In the genomic region with DNA sequence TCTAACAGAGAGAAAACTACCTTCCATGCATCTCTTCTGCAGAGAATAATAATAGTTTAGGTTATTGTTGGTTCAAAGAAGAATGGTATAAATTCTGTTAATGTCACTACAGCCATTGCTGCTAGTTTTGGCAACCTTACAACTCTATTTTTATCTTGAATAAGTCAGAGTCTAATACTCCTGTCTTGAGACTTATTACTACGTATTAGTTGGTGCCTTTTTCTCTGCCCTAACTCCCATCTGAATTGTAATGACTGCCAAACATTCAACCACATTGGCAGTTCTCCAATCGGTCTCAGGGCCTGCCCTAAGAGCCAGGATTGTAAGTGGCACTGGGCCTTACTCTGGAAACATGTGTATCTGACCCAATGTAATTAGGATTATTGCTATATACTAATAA, we compare ENCODE assay signal across 24 cellular contexts.
A peak's percentile ranks its signal among the peaks of the same experiment; 100 is the strongest.
DNase-seq lines count a peak whose midpoint lies in the region; ATAC-seq and TF ChIP-seq lines count a peak whose summit lies in the region.
"Had no signal": no experiment of that assay in that cellular context is flagged by ENCODE, and none has a peak within 500 bp of the region (broad histone marks: within the 10 kb centered on the region; RNA-seq: fewer than 3 reads in every experiment).

No MANE protein-coding gene starts in this region.

- H3K4me3 ChIP-seq in gastrocnemius medialis, result no peak overlapping the region
- H3K4me3 ChIP-seq: BLaER1, colonic mucosa, SJSA1 had no signal

- DNase-seq in EL, result peak; percentile 11
- DNase-seq in NCI-H1105 (lab: John Stamatoyannopoulos, UW), result peak; percentile 24
- peak; percentile 41 for DNase-seq in fibroblast of peridontal ligament (ENCODE audit: extremely low read depth)
- DNase-seq in gastrocnemius medialis, result no peak
- no peak for DNase-seq in NCI-H2171 (lab: John Stamatoyannopoulos, UW)
- DNase-seq in activated CD4-positive, alpha-beta T cell treated with anti-CD3 and anti-CD28 coated beads, Interleukin-2, amount 50 U/mL, for 48 hours, result no peak
- no peak for DNase-seq in HuH-7.5 (ENCODE audit: low spot score)
- DNase-seq: activated CD4-positive, alpha-beta T cell treated with anti-CD3 and anti-CD28 coated beads for 36 hours; activated CD8-positive, alpha-beta memory T cell treated with anti-CD3 and anti-CD28 coated beads, Interleukin-2, amount 50 U/mL, for 48 hours; activated effector memory CD4-positive, alpha-beta T cell treated with anti-CD3 and anti-CD28 coated beads, Interleukin-2, amount 50 U/mL, for 16 hours; amniotic stem cell; colonic mucosa; KG1; NCI-H1092; NCI-H526 treated with DMSO at 0.1 percent for 48 hours; occipital lobe; OCI-M1; small intestine; stimulated activated CD4-positive, alpha-beta T cell treated with anti-CD3 and anti-CD28 coated beads, Interleukin-4, amount 100 ng/mL, for 4 hours; T-helper 9 cell had no signal

- no peaks in the 10 kb centered on the region for H3K36me3 ChIP-seq in gastrocnemius medialis
- H3K36me3 ChIP-seq: BLaER1, colonic mucosa, SJSA1 had no signal

- H3K27me3 ChIP-seq in gastrocnemius medialis, result no peaks in the 10 kb centered on the region
- H3K27me3 ChIP-seq: BLaER1, colonic mucosa, SJSA1 had no signal

- no peaks in the 10 kb centered on the region for H3K9me3 ChIP-seq in gastrocnemius medialis
- H3K9me3 ChIP-seq: BLaER1, colonic mucosa, SJSA1 had no signal

- no peak for TF ChIP-seq POLR2A in gastrocnemius medialis (IDR thresholded peaks at IDR 0.05)

- ATAC-seq in gastrocnemius medialis (peak in 1 of 2 donors; percentile 56), HG02571 (IDR thresholded peaks at IDR 0.05; ENCODE audit: unreplicated experiment) (no peak)
- ATAC-seq: activated CD4-positive, alpha-beta T cell treated with anti-CD3 and anti-CD28 coated beads for 36 hours; left lobe of liver had no signal

- TF ChIP-seq CTCF in gastrocnemius medialis (IDR thresholded peaks at IDR 0.05 in 4 of 5, conservative IDR thresholded peaks at IDR 0.05 in 1 of 5), result no peak

- H3K4me1 ChIP-seq in gastrocnemius medialis, result peaks cover 16 to 29% of the 10 kb centered on the region in 2 donors
- H3K4me1 ChIP-seq: BLaER1, colonic mucosa had no signal

- in situ Hi-C loops in gastrocnemius medialis (cut with MboI; ENCODE audit: low sequenced_read_pairs in 4 of 4), result loop anchor here in 1 of 4 donors (10.0 kb wide), 1 partner anchor 177 kb away; no protein-coding TSS in a partner anchor

- intact Hi-C loops in gastrocnemius medialis (cut with DNase I; ENCODE audit: low total_unique reads), result loop anchor here (2.0 kb wide), 1 partner anchor 39 kb away; no protein-coding TSS in a partner anchor

- peak overlapping the region; percentile 42 to 72 (median 62) for H3K27ac ChIP-seq in gastrocnemius medialis
- H3K27ac ChIP-seq: BLaER1, colonic mucosa had no signal

Comparison
In these comparisons a context has a peak if more than half of its experiments do, and no peak if none do; other contexts are left out.
1. DNase-seq: peak in EL (single experiment), NCI-H1105 (single experiment) and fibroblast of peridontal ligament (single experiment); none in gastrocnemius medialis (0 of 2), NCI-H2171 (single experiment), activated CD4-positive, alpha-beta T cell treated with anti-CD3 and anti-CD28 coated beads, Interleukin-2, amount 50 U/mL, for 48 hours (0 of 2) and HuH-7.5 (single experiment).